Comparison of ENCODE assay signal across 1 cellular context in genomic region chr19:6248856-6249255, GRCh38.
TF ChIP-seq lines count a peak whose summit lies in the region.

No MANE protein-coding gene starts in this region.

TF ChIP-seq in IMR-90, 13 proteins besides CTCF, POLR2A, EP300 and RAD21 (continued from another document):
- no peak for TF ChIP-seq MAZ (IDR thresholded peaks at IDR 0.05; ENCODE audit: borderline replicate concordance, low read depth, low read length)
- TF ChIP-seq BHLHE40 (IDR thresholded peaks at IDR 0.05; ENCODE audit: low read depth, low read length): no peak
- no peak for TF ChIP-seq FOS (IDR thresholded peaks at IDR 0.05; ENCODE audit: low read depth, low read length)
- TF ChIP-seq USF2 (IDR thresholded peaks at IDR 0.05; ENCODE audit: low read depth, low read length): no peak
- no peak for TF ChIP-seq MXI1 (IDR thresholded peaks at IDR 0.05; ENCODE audit: borderline replicate concordance, low read depth, low read length)
- TF ChIP-seq MAFK (IDR thresholded peaks at IDR 0.05; ENCODE audit: low read depth, low read length): no peak
- no peak for TF ChIP-seq SMC3 (IDR thresholded peaks at IDR 0.05; ENCODE audit: low read depth, low read length)
- no peak for TF ChIP-seq CEBPB (IDR thresholded peaks at IDR 0.05; ENCODE audit: low read depth, low read length)
- no peak for TF ChIP-seq NFE2L2 (IDR thresholded peaks at IDR 0.05; ENCODE audit: low read depth, low read length)
- no peak for TF ChIP-seq RCOR1 (IDR thresholded peaks at IDR 0.05; ENCODE audit: insufficient replicate concordance, low read length)
